ENCODE assay signal across 28 cellular contexts in genomic region chr2:57515366-57515765, GRCh38.
"Had no signal": no experiment of that assay in that cellular context is flagged by ENCODE, and none has a peak within 500 bp of the region (broad histone marks: within the 10 kb centered on the region; RNA-seq: fewer than 3 reads in every experiment).

No MANE protein-coding gene starts in this region.

- H3K4me3 ChIP-seq: ascending aorta, coronary artery, gastroesophageal sphincter, hepatocyte, left ventricle myocardium inferior, lung, mucosa of descending colon, right lobe of liver, testis, transverse colon had no signal

- H3K27me3 ChIP-seq: ascending aorta, dorsolateral prefrontal cortex, gastroesophageal sphincter, hepatocyte, right lobe of liver, testis, transverse colon had no signal

- DNase-seq: activated CD4-positive, alpha-beta memory T cell treated with anti-CD3 and anti-CD28 coated beads, Interleukin-2, amount 10 ng/mL, durations not matched to agents 7 days and 5 days; activated CD4-positive, alpha-beta T cell treated with anti-CD3 and anti-CD28 coated beads for 1 hour; activated CD4-positive, alpha-beta T cell treated with anti-CD3 and anti-CD28 coated beads, Interleukin-2, amount 10 ng/mL, durations not matched to agents 7 days and 5 days; activated CD8-positive, alpha-beta memory T cell treated with anti-CD3 and anti-CD28 coated beads, Interleukin-2, amount 50 U/mL, for 48 hours; activated gamma-delta T cell; activated naive CD4-positive, alpha-beta T cell treated with anti-CD3 and anti-CD28 coated beads, Interleukin-2, amount 10 ng/mL, durations not matched to agents 7 days and 5 days; activated naive CD8-positive, alpha-beta T cell treated with anti-CD3 and anti-CD28 coated beads, Interleukin-2, amount 10 ng/mL, durations not matched to agents 7 days and 5 days; activated T-cell treated with anti-CD3 and anti-CD28 coated beads, Interleukin-2, amount 50 U/mL, for 24 hours; dorsolateral prefrontal cortex; effector memory CD4-positive, alpha-beta T cell; erythroblast; islet precursor cell; left ventricle myocardium inferior; mucosa of descending colon; posterior cingulate gyrus; right lobe of liver; stimulated activated CD4-positive, alpha-beta T cell treated with anti-CD3 and anti-CD28 coated beads, Interleukin-12 subunit alpha, Interleukin-12 subunit beta, amount 100 ng/mL, for 4 hours; stimulated activated CD4-positive, alpha-beta T cell treated with anti-CD3 and anti-CD28 coated beads, Interleukin-4, amount 100 ng/mL, for 1 hour; stimulated activated naive CD8-positive, alpha-beta T cell treated with anti-CD3 and anti-CD28 coated beads, Interleukin-15, Interleukin-2, amounts not matched to agents 100 U/mL and 50 U/mL, for 24 hours; testis; transverse colon had no signal

- H2AFZ ChIP-seq: hepatocyte had no signal

- H3K9me3 ChIP-seq: ascending aorta, gastroesophageal sphincter, left ventricle myocardium inferior, mucosa of descending colon, right lobe of liver, testis, transverse colon had no signal

- H3K27ac ChIP-seq: ascending aorta, coronary artery, dorsolateral prefrontal cortex, gastroesophageal sphincter, hepatocyte, left ventricle myocardium inferior, right lobe of liver, testis, transverse colon had no signal

- H3K79me2 ChIP-seq: hepatocyte had no signal

- H3K4me2 ChIP-seq: hepatocyte had no signal

- ATAC-seq: gastroesophageal sphincter; mucosa of descending colon; natural killer cell treated with Interleukin-12 subunit alpha and Interleukin-12 subunit beta and Interleukin-15 and Interleukin-18, amount 100 ng/mL, for 72 hours; right lobe of liver; stimulated activated naive CD8-positive, alpha-beta T cell treated with anti-CD3 and anti-CD28 coated beads, Interleukin-15, Interleukin-2, amounts not matched to agents 100 U/mL and 50 U/mL, for 24 hours; WTC11 had no signal

- H3K36me3 ChIP-seq: ascending aorta, gastroesophageal sphincter, left ventricle myocardium inferior, right lobe of liver, transverse colon had no signal

- H3K4me1 ChIP-seq: ascending aorta, gastroesophageal sphincter, left ventricle myocardium inferior, right lobe of liver, testis, transverse colon had no signal
